3 cellular contexts compared by ENCODE assay signal in genomic region chr22:37924386-37925065, GRCh38.
TF ChIP-seq lines count a peak whose summit lies in the region.

No MANE protein-coding gene starts in this region.

TF ChIP-seq in SK-N-SH, 30 proteins besides CTCF, POLR2A, EP300 and RAD21:
- no peak for TF ChIP-seq USF1 (IDR thresholded peaks at IDR 0.05; ENCODE audit: borderline replicate concordance, low read depth)
- no peak for TF ChIP-seq JUND (IDR thresholded peaks at IDR 0.05)
- no peak for TF ChIP-seq SIN3A (IDR thresholded peaks at IDR 0.05; ENCODE audit: borderline replicate concordance, low read depth, low read length)
- no peak for TF ChIP-seq USF2 (IDR thresholded peaks at IDR 0.05; ENCODE audit: borderline replicate concordance, low read depth, low read length)
- TF ChIP-seq FOXJ3 (CRISPR knock-in tag; IDR thresholded peaks at IDR 0.05): no peak
- TF ChIP-seq TEAD4 (IDR thresholded peaks at IDR 0.05; ENCODE audit: borderline replicate concordance, insufficient read depth): no peak
- TF ChIP-seq YY1 (IDR thresholded peaks at IDR 0.05; ENCODE audit: low read depth): no peak
- TF ChIP-seq RXRA (IDR thresholded peaks at IDR 0.05; ENCODE audit: borderline replicate concordance, low read depth): no peak
TF ChIP-seq in SK-N-SH: peak in this region for 0.

TF ChIP-seq in SK-N-SH treated with all-trans-retinoic acid at 6 μM for 48 hours, 23 proteins besides CTCF, POLR2A, EP300 and RAD21:
- TF ChIP-seq RARB (CRISPR knock-in tag; IDR thresholded peaks at IDR 0.05): no peak
- no peak for TF ChIP-seq ISL1 (CRISPR knock-in tag; IDR thresholded peaks at IDR 0.05)
- TF ChIP-seq ZFP30 (CRISPR knock-in tag; IDR thresholded peaks at IDR 0.05): no peak
- TF ChIP-seq CSRNP3 (CRISPR knock-in tag; IDR thresholded peaks at IDR 0.05): no peak
- no peak for TF ChIP-seq ZC3H10 (CRISPR knock-in tag; IDR thresholded peaks at IDR 0.05)
- TF ChIP-seq TCF4 (CRISPR knock-in tag; IDR thresholded peaks at IDR 0.05; ENCODE audit: borderline replicate concordance): no peak
- no peak for TF ChIP-seq ZNF565 (CRISPR knock-in tag; conservative IDR thresholded peaks at IDR 0.05; ENCODE audit: low read depth)
- no peak for TF ChIP-seq CSDC2 (CRISPR knock-in tag; IDR thresholded peaks at IDR 0.05)
- TF ChIP-seq PATZ1 (CRISPR knock-in tag; IDR thresholded peaks at IDR 0.05; ENCODE audit: borderline replicate concordance): no peak
- TF ChIP-seq OSR1 (CRISPR knock-in tag; IDR thresholded peaks at IDR 0.05): no peak
- no peak for TF ChIP-seq GLIS3 (CRISPR knock-in tag; IDR thresholded peaks at IDR 0.05)
- TF ChIP-seq ARNTL (CRISPR knock-in tag; IDR thresholded peaks at IDR 0.05; ENCODE audit: borderline replicate concordance, low read depth): no peak
- TF ChIP-seq BACH2 (CRISPR knock-in tag; IDR thresholded peaks at IDR 0.05; ENCODE audit: borderline replicate concordance): no peak
- no peak for TF ChIP-seq PPARA (CRISPR knock-in tag; IDR thresholded peaks at IDR 0.05; ENCODE audit: borderline replicate concordance)
- TF ChIP-seq POU6F1 (CRISPR knock-in tag; IDR thresholded peaks at IDR 0.05; ENCODE audit: borderline replicate concordance, low read depth): no peak

TF ChIP-seq in HepG2, 621 proteins besides CTCF, POLR2A, EP300 and RAD21:
- TF ChIP-seq ZNF564 (CRISPR knock-in tag; IDR thresholded peaks at IDR 0.05): no peak
- TF ChIP-seq ZNF318 (CRISPR knock-in tag; IDR thresholded peaks at IDR 0.05): no peak
- TF ChIP-seq ZNF503 (CRISPR knock-in tag; IDR thresholded peaks at IDR 0.05): no peak
- TF ChIP-seq PATZ1 (CRISPR knock-in tag; IDR thresholded peaks at IDR 0.05): no peak
- no peak for TF ChIP-seq THAP11 (CRISPR knock-in tag; IDR thresholded peaks at IDR 0.05)
- TF ChIP-seq NPAS2 (CRISPR knock-in tag; IDR thresholded peaks at IDR 0.05; ENCODE audit: borderline replicate concordance): no peak
- no peak for TF ChIP-seq RCOR2 (CRISPR knock-in tag; IDR thresholded peaks at IDR 0.05)
